2 cellular contexts compared by ENCODE assay signal in the genomic region with DNA sequence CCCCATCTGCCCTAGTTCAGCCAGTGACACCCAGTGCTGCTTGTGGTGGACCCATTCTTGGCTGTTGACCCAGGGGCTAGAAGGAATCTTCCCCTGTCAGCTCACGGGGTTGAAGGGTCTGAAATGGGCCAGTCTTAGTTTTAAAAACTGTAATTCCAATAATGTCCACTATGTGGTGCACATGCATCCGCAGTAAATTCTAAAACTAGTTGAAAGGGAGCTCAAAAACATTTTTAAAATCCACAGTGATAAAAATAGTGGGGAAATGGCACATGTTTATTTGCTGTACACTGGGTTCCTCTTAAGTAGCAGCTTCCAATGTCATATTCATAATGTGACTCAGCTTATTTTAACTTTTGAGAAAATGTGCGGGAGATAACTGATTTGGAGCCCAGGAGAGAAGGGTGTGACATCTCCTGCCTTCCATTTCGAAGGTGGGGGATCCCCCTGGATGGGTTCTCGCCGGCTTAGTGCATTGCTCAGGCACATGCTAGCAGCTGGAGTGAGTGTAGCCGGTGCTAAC.
TF ChIP-seq lines count a peak whose summit lies in the region.

No MANE protein-coding gene starts in this region.

TF ChIP-seq in HEK293T, 16 proteins besides CTCF, POLR2A, EP300 and RAD21:
- TF ChIP-seq, protein P1, sequence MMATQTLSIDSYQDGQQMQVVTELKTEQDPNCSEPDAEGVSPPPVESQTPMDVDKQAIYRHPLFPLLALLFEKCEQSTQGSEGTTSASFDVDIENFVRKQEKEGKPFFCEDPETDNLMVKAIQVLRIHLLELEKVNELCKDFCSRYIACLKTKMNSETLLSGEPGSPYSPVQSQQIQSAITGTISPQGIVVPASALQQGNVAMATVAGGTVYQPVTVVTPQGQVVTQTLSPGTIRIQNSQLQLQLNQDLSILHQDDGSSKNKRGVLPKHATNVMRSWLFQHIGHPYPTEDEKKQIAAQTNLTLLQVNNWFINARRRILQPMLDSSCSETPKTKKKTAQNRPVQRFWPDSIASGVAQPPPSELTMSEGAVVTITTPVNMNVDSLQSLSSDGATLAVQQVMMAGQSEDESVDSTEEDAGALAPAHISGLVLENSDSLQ (IDR thresholded peaks at IDR 0.05) = peak; percentile 33; the same call in 1 of the 2 replicates
- no peak for TF ChIP-seq FOXK2 (IDR thresholded peaks at IDR 0.05)

TF ChIP-seq in HepG2, 621 proteins besides CTCF, POLR2A, EP300 and RAD21:
- TF ChIP-seq ZNF121 (CRISPR knock-in tag; IDR thresholded peaks at IDR 0.05) (peak; percentile 64; the same call in 1 of the 2 replicates), RFXAP (CRISPR knock-in tag; IDR thresholded peaks at IDR 0.05; ENCODE audit: borderline replicate concordance) (no peak), NFATC3 (CRISPR knock-in tag; IDR thresholded peaks at IDR 0.05) (0 out of 2 replicates have a peak, but pooled peaks have one; percentile 36), NFE2L2 (IDR thresholded peaks at IDR 0.05; ENCODE audit: low read length) (peak; percentile 55), MAFK (conservative IDR thresholded peaks at IDR 0.05 in 1 of 2, IDR thresholded peaks at IDR 0.05 in 1 of 2; ENCODE audit: low read length in 2 of 2) (0 out of 4 replicates have a peak, but pooled peaks of 1 of the 2 experiments have one; percentile 3), STAG1 (CRISPR knock-in tag; IDR thresholded peaks at IDR 0.05) (peak; percentile 64), SMC3 (IDR thresholded peaks at IDR 0.05; ENCODE audit: low read length) (peak; percentile 69; the same call in 1 of the 2 replicates)
- TF ChIP-seq, protein P2, sequence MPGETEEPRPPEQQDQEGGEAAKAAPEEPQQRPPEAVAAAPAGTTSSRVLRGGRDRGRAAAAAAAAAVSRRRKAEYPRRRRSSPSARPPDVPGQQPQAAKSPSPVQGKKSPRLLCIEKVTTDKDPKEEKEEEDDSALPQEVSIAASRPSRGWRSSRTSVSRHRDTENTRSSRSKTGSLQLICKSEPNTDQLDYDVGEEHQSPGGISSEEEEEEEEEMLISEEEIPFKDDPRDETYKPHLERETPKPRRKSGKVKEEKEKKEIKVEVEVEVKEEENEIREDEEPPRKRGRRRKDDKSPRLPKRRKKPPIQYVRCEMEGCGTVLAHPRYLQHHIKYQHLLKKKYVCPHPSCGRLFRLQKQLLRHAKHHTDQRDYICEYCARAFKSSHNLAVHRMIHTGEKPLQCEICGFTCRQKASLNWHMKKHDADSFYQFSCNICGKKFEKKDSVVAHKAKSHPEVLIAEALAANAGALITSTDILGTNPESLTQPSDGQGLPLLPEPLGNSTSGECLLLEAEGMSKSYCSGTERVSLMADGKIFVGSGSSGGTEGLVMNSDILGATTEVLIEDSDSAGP (CRISPR knock-in tag; IDR thresholded peaks at IDR 0.05; ENCODE audit: borderline replicate concordance) = no peak
- TF ChIP-seq, protein P3, sequence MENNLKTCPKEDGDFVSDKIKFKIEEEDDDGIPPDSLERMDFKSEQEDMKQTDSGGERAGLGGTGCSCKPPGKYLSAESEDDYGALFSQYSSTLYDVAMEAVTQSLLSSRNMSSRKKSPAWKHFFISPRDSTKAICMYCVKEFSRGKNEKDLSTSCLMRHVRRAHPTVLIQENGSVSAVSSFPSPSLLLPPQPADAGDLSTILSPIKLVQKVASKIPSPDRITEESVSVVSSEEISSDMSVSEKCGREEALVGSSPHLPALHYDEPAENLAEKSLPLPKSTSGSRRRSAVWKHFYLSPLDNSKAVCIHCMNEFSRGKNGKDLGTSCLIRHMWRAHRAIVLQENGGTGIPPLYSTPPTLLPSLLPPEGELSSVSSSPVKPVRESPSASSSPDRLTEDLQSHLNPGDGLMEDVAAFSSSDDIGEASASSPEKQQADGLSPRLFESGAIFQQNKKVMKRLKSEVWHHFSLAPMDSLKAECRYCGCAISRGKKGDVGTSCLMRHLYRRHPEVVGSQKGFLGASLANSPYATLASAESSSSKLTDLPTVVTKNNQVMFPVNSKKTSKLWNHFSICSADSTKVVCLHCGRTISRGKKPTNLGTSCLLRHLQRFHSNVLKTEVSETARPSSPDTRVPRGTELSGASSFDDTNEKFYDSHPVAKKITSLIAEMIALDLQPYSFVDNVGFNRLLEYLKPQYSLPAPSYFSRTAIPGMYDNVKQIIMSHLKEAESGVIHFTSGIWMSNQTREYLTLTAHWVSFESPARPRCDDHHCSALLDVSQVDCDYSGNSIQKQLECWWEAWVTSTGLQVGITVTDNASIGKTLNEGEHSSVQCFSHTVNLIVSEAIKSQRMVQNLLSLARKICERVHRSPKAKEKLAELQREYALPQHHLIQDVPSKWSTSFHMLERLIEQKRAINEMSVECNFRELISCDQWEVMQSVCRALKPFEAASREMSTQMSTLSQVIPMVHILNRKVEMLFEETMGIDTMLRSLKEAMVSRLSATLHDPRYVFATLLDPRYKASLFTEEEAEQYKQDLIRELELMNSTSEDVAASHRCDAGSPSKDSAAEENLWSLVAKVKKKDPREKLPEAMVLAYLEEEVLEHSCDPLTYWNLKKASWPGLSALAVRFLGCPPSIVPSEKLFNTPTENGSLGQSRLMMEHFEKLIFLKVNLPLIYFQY (CRISPR knock-in tag; IDR thresholded peaks at IDR 0.05; ENCODE audit: borderline replicate concordance) = 0 out of 2 replicates have a peak, but pooled peaks have one; percentile 19
